Comparison of ENCODE assay signal across 8 cellular contexts in the genomic region with DNA sequence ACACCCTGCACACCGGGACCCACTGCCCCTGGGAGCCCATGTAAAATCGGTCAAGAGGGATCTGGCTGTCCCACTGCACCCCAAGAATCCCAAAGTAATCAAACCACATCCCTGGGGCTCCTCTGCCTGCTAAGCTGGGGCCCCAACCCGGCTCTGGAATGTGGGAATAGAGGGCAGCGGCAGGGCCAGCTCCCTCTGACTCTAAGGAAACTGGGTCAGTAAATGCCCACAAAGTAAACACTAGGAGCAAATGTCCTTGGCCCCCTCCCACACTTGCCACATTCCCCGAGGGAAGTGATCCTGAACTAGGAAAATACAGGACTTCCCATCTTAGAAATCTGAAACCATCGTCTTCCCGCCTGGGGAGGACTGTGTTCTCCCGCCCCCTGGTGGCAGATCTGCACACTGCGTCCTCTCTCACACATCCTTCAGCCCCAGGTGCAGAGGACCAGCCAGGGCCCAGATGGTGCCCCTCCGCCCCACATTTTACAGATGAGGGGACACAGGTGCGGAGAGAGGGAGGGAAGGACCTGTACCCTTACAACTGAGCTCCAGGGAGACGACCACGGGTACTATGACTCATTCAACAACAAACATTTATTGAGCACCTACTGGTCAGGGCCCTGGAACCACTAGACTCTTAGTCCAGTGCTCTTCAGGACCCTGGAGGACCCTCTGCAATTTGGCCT. TPM values are rescaled to one million over a fixed set of nuclear protein-coding genes. Genes with fewer than 3 reads are reported as not detected.
DNase-seq lines count a peak whose midpoint lies in the region; ATAC-seq and TF ChIP-seq lines count a peak whose summit lies in the region.

No MANE protein-coding gene starts in this region.

- no peak overlapping the region for H3K4me3 Mint-ChIP-seq in CD8-positive, alpha-beta memory T cell
- H3K4me3 Mint-ChIP-seq in activated T-cell treated with anti-CD3 and anti-CD28 coated beads, Interleukin-2, amount 50 U/mL, for 24 hours: no peak overlapping the region
- no peak overlapping the region for H3K4me3 Mint-ChIP-seq in natural killer cell treated with Interleukin-12 subunit alpha and Interleukin-12 subunit beta and Interleukin-15 and Interleukin-18, amount 100 ng/mL, for 72 hours

- H3K36me3 ChIP-seq in CD8-positive, alpha-beta memory T cell (ENCODE audit: insufficient read depth, low read length): no peaks in the 10 kb centered on the region
- peaks cover 6% of the 10 kb centered on the region; the same call in 1 of the 2 replicates for H3K36me3 ChIP-seq in HUES64 (ENCODE audit: insufficient read depth, low read length)
- peaks cover 5% of the 10 kb centered on the region for H3K36me3 ChIP-seq in fibroblast of lung (ENCODE audit: control insufficient read depth, insufficient read depth, low read length)

- H3K4me1 ChIP-seq in CD8-positive, alpha-beta memory T cell (ENCODE audit: insufficient read depth, low read length): no peaks in the 10 kb centered on the region
- H3K4me1 ChIP-seq in HUES64 (ENCODE audit: insufficient read depth, low read length) (peaks cover 7% of the 10 kb centered on the region), fibroblast of lung (ENCODE audit: control insufficient read depth, extremely low read depth, insufficient read depth, low read length) (peaks cover 3% of the 10 kb centered on the region)

- no peak overlapping the region for H3K9ac ChIP-seq in HUES64 (ENCODE audit: low read depth, low read length)
- no peak overlapping the region for H3K9ac ChIP-seq in fibroblast of lung (ENCODE audit: insufficient read depth, low read length)

- no peaks in the 10 kb centered on the region for H3K9me3 ChIP-seq in CD8-positive, alpha-beta memory T cell (ENCODE audit: low read length)
- H3K9me3 ChIP-seq in HUES64 (ENCODE audit: insufficient read depth, low read depth, low read length): no peaks in the 10 kb centered on the region
- H3K9me3 ChIP-seq in fibroblast of lung (ENCODE audit: control insufficient read depth, insufficient read depth, low read depth, low read length): no peaks in the 10 kb centered on the region

- 13% methylated on average over 13 of the region's 13 CpGs for WGBS in HUES64

- peaks cover 6 to 8% of the 10 kb centered on the region in 2 donors for H3K27me3 Mint-ChIP-seq in CD8-positive, alpha-beta memory T cell
- H3K27me3 Mint-ChIP-seq in activated T-cell treated with anti-CD3 and anti-CD28 coated beads, Interleukin-2, amount 50 U/mL, for 24 hours: no peaks in the 10 kb centered on the region
- no peaks in the 10 kb centered on the region for H3K27me3 Mint-ChIP-seq in natural killer cell treated with Interleukin-12 subunit alpha and Interleukin-12 subunit beta and Interleukin-15 and Interleukin-18, amount 100 ng/mL, for 72 hours

- peak; percentile 74 to 82 for ATAC-seq in natural killer cell treated with Interleukin-12 subunit alpha and Interleukin-12 subunit beta and Interleukin-15 and Interleukin-18, amount 100 ng/mL, for 72 hours
- peak; percentile 78 for ATAC-seq in stimulated activated naive CD8-positive, alpha-beta T cell treated with anti-CD3 and anti-CD28 coated beads, Interleukin-15, Interleukin-2, amounts not matched to agents 100 U/mL and 50 U/mL, for 24 hours
- no peak for ATAC-seq in GM21737 (IDR thresholded peaks at IDR 0.05; ENCODE audit: unreplicated experiment)

- CTCF ChIA-PET in CD8-positive, alpha-beta memory T cell (lab: Charles Lee): interaction anchor here (0.7 to 2.2 kb wide), 16 partner anchors 9 to 92 kb away, joined by 3 to 15 read pairs (median 4); a partner anchor contains a TSS

- POLR2A ChIA-PET in CD8-positive, alpha-beta memory T cell (lab: Charles Lee): interaction anchor here (1.5 kb wide), 1 partner anchor 10 kb away, joined by 3 read pairs; a partner anchor contains a TSS

- H3K4me1 Mint-ChIP-seq in CD8-positive, alpha-beta memory T cell: peaks cover 4 to 6% (median 5%) of the 10 kb centered on the region in 3 donors
- H3K4me1 Mint-ChIP-seq in activated T-cell treated with anti-CD3 and anti-CD28 coated beads, Interleukin-2, amount 50 U/mL, for 24 hours (ENCODE audit: low read depth): peaks cover 4% of the 10 kb centered on the region
- H3K4me1 Mint-ChIP-seq in natural killer cell treated with Interleukin-12 subunit alpha and Interleukin-12 subunit beta and Interleukin-15 and Interleukin-18, amount 100 ng/mL, for 72 hours (ENCODE audit: low read depth in 2 of 2): peaks cover 4 to 5% of the 10 kb centered on the region in 2 donors

- H3K36me3 Mint-ChIP-seq in CD8-positive, alpha-beta memory T cell: peaks cover 0 to 2% (median 0%) of the 10 kb centered on the region in 3 donors
- H3K36me3 Mint-ChIP-seq in activated T-cell treated with anti-CD3 and anti-CD28 coated beads, Interleukin-2, amount 50 U/mL, for 24 hours (ENCODE audit: low read depth): no peaks in the 10 kb centered on the region
- H3K36me3 Mint-ChIP-seq in natural killer cell treated with Interleukin-12 subunit alpha and Interleukin-12 subunit beta and Interleukin-15 and Interleukin-18, amount 100 ng/mL, for 72 hours: no peaks in the 10 kb centered on the region

- no peak overlapping the region for H3K4me3 ChIP-seq in CD8-positive, alpha-beta memory T cell (ENCODE audit: low read length)
- H3K4me3 ChIP-seq in HUES64 (ENCODE audit: low read length) (peak overlapping the region; percentile 28), fibroblast of lung (replicated peaks in 1 of 4; ENCODE audit: control extremely low read depth in 1 of 4, insufficient read depth in 1 of 4, low read depth in 3 of 4, low read length in 4 of 4) (no peak overlapping the region)

- H3K27ac ChIP-seq in CD8-positive, alpha-beta memory T cell (ENCODE audit: low read depth, low read length): no peak overlapping the region
- H3K27ac ChIP-seq in HUES64 (ENCODE audit: low read depth, low read length): peak overlapping the region; percentile 51; the same call in 1 of the 2 replicates
- H3K27ac ChIP-seq in fibroblast of lung (ENCODE audit: insufficient read depth, low read length): no peak overlapping the region

- peak overlapping the region in 5 of 8 donors; percentile 25 to 42 (median 35) for H3K27ac Mint-ChIP-seq in CD8-positive, alpha-beta memory T cell
- H3K27ac Mint-ChIP-seq in activated T-cell treated with anti-CD3 and anti-CD28 coated beads, Interleukin-2, amount 50 U/mL, for 24 hours: no peak overlapping the region
- H3K27ac Mint-ChIP-seq in natural killer cell treated with Interleukin-12 subunit alpha and Interleukin-12 subunit beta and Interleukin-15 and Interleukin-18, amount 100 ng/mL, for 72 hours: no peak overlapping the region

- no peaks in the 10 kb centered on the region for H4K20me1 ChIP-seq in fibroblast of lung (ENCODE audit: control insufficient read depth, extremely low read depth, insufficient read depth, low read length)

- H3K9me3 Mint-ChIP-seq in CD8-positive, alpha-beta memory T cell: no peaks in the 10 kb centered on the region
- no peaks in the 10 kb centered on the region for H3K9me3 Mint-ChIP-seq in activated T-cell treated with anti-CD3 and anti-CD28 coated beads, Interleukin-2, amount 50 U/mL, for 24 hours
- no peaks in the 10 kb centered on the region for H3K9me3 Mint-ChIP-seq in natural killer cell treated with Interleukin-12 subunit alpha and Interleukin-12 subunit beta and Interleukin-15 and Interleukin-18, amount 100 ng/mL, for 72 hours

- peak overlapping the region; percentile 44 for H3K4me2 ChIP-seq in fibroblast of lung (ENCODE audit: extremely low read depth, insufficient read depth, low read length)

- peak; percentile 52 to 76 (median 61) for DNase-seq in CD8-positive, alpha-beta memory T cell
- DNase-seq in OCI-M1 (lab: John Stamatoyannopoulos, UW) (peak; percentile 78), fibroblast of lung (ENCODE audit: low read depth in 2 of 2) (peak; percentile 63 to 77)
- peak; percentile 84 for DNase-seq in activated T-cell treated with anti-CD3 and anti-CD28 coated beads, Interleukin-2, amount 50 U/mL, for 24 hours
- DNase-seq in natural killer cell treated with Interleukin-12 subunit alpha and Interleukin-12 subunit beta and Interleukin-15 and Interleukin-18, amount 100 ng/mL, for 72 hours (ENCODE audit: low spot score): no peak
- DNase-seq in stimulated activated naive CD8-positive, alpha-beta T cell treated with anti-CD3 and anti-CD28 coated beads, Interleukin-15, Interleukin-2, amounts not matched to agents 100 U/mL and 50 U/mL, for 24 hours: peak; percentile 84

- TF ChIP-seq CTCF in fibroblast of lung (conservative IDR thresholded peaks at IDR 0.05 in 1 of 2, IDR thresholded peaks at IDR 0.05 in 1 of 2; ENCODE audit: low read depth in 1 of 2, low read length in 2 of 2): peak; percentile 93 to 95

- H3K79me2 ChIP-seq in fibroblast of lung (ENCODE audit: control insufficient read depth, insufficient read depth, low read length): no peaks in the 10 kb centered on the region

- no peaks in the 10 kb centered on the region for H3K27me3 ChIP-seq in CD8-positive, alpha-beta memory T cell (ENCODE audit: insufficient read depth, low read length, poor library complexity, severe bottlenecking)
- H3K27me3 ChIP-seq in HUES64 (ENCODE audit: insufficient read depth, low read length): no peaks in the 10 kb centered on the region
- H3K27me3 ChIP-seq in fibroblast of lung (ENCODE audit: control insufficient read depth, insufficient read depth, low read length): no peaks in the 10 kb centered on the region

- no peak overlapping the region for H2AFZ ChIP-seq in fibroblast of lung (ENCODE audit: low read length)

RNA-seq across cellular contexts. Expression of a gene that starts 10.2 kb away (rescaled TPM):
- total RNA-seq in CD8-positive, alpha-beta memory T cell: 1 to 10 TPM; 2.6 to 3.7 TPM
- 5.4 TPM for polyA plus RNA-seq in CD8-positive, alpha-beta memory T cell
- polyA plus RNA-seq in HUES64 (2013, experiment 1 of 2): 18.0 TPM
- polyA plus RNA-seq in HUES64 (2013, experiment 2 of 2): 22.3 TPM
- 36.8 and 42.1 TPM in 2 replicates for total RNA-seq in fibroblast of lung
- 29.1 and 37.0 TPM in 2 replicates for polyA plus RNA-seq in fibroblast of lung
- polyA plus RNA-seq in fibroblast of lung (2012): 30.8 and 43.3 TPM in 2 replicates
- polyA minus RNA-seq in fibroblast of lung (ENCODE audit: low replicate concordance): 23.6 and 31.5 TPM in 2 replicates
- 1 to 10 TPM; 1.8 to 5.2 TPM for total RNA-seq in natural killer cell treated with Interleukin-12 subunit alpha and Interleukin-12 subunit beta and Interleukin-15 and Interleukin-18, amount 100 ng/mL, for 72 hours

RNA-seq across cellular contexts. Expression of a gene that starts 11.3 kb away (rescaled TPM):
- 1 to 10 TPM; 1.4 to 1.5 TPM for total RNA-seq in CD8-positive, alpha-beta memory T cell
- polyA plus RNA-seq in CD8-positive, alpha-beta memory T cell: not detected
- polyA plus RNA-seq in HUES64 (2013, experiment 1 of 2): 108 TPM
- polyA plus RNA-seq in HUES64 (2013, experiment 2 of 2): 105 TPM
- 182 and 211 TPM in 2 replicates for total RNA-seq in fibroblast of lung
- 242 and 262 TPM in 2 replicates for polyA plus RNA-seq in fibroblast of lung
- 225 and 257 TPM in 2 replicates for polyA plus RNA-seq in fibroblast of lung (2012)
- polyA minus RNA-seq in fibroblast of lung (ENCODE audit: low replicate concordance): 224 and 295 TPM in 2 replicates
- under 1 TPM; 0.64 to 0.74 TPM for total RNA-seq in natural killer cell treated with Interleukin-12 subunit alpha and Interleukin-12 subunit beta and Interleukin-15 and Interleukin-18, amount 100 ng/mL, for 72 hours

RNA-seq across cellular contexts. Expression of a gene that starts 15.0 kb away (rescaled TPM):
- total RNA-seq in CD8-positive, alpha-beta memory T cell: under 1 TPM; 0.33 to 0.35 TPM
- polyA plus RNA-seq in CD8-positive, alpha-beta memory T cell: not detected
- 61.3 TPM for polyA plus RNA-seq in HUES64 (2013, experiment 1 of 2)
- 64.8 TPM for polyA plus RNA-seq in HUES64 (2013, experiment 2 of 2)
- total RNA-seq in fibroblast of lung: 6.4 and 13.2 TPM in 2 replicates
- polyA plus RNA-seq in fibroblast of lung: 3.2 and 12.6 TPM in 2 replicates
- 11.4 and 32.0 TPM in 2 replicates for polyA plus RNA-seq in fibroblast of lung (2012)
- polyA minus RNA-seq in fibroblast of lung (ENCODE audit: low replicate concordance): 27.7 and 74.6 TPM in 2 replicates
- 1 to 10 TPM in 1 of 2 donors, under 1 TPM in 1; 0.14 to 1.0 TPM for total RNA-seq in natural killer cell treated with Interleukin-12 subunit alpha and Interleukin-12 subunit beta and Interleukin-15 and Interleukin-18, amount 100 ng/mL, for 72 hours

RNA-seq across cellular contexts. Expression of a gene that starts 34.5 kb away (rescaled TPM):
- 10 to 100 TPM; 48.5 to 50.2 TPM for total RNA-seq in CD8-positive, alpha-beta memory T cell
- polyA plus RNA-seq in CD8-positive, alpha-beta memory T cell: 45.0 TPM
- 60.6 TPM for polyA plus RNA-seq in HUES64 (2013, experiment 1 of 2)
- polyA plus RNA-seq in HUES64 (2013, experiment 2 of 2): 57.7 TPM
- total RNA-seq in fibroblast of lung: 61.9 and 88.1 TPM in 2 replicates
- 83.5 and 101 TPM in 2 replicates for polyA plus RNA-seq in fibroblast of lung
- polyA plus RNA-seq in fibroblast of lung (2012): 58.5 and 81.4 TPM in 2 replicates
- polyA minus RNA-seq in fibroblast of lung (ENCODE audit: low replicate concordance): 22.6 and 33.2 TPM in 2 replicates
- total RNA-seq in natural killer cell treated with Interleukin-12 subunit alpha and Interleukin-12 subunit beta and Interleukin-15 and Interleukin-18, amount 100 ng/mL, for 72 hours: 10 to 100 TPM; 18.8 to 49.4 TPM

RNA-seq across cellular contexts. Expression of a gene that starts 36.1 kb away (rescaled TPM):
- not detected for total RNA-seq in CD8-positive, alpha-beta memory T cell
- 0.24 TPM for polyA plus RNA-seq in CD8-positive, alpha-beta memory T cell
- polyA plus RNA-seq in HUES64 (2013, experiment 1 of 2): 0.10 TPM
- not detected for polyA plus RNA-seq in HUES64 (2013, experiment 2 of 2)
- total RNA-seq in fibroblast of lung: 0.26 and 0.33 TPM in 2 replicates
- 0.20 and 0.33 TPM in 2 replicates for polyA plus RNA-seq in fibroblast of lung
- polyA plus RNA-seq in fibroblast of lung (2012): not detected in 2 replicates
- 0.67 TPM in 1 of 2 replicates, not detected in the other for polyA minus RNA-seq in fibroblast of lung (ENCODE audit: low replicate concordance)
- total RNA-seq in natural killer cell treated with Interleukin-12 subunit alpha and Interleukin-12 subunit beta and Interleukin-15 and Interleukin-18, amount 100 ng/mL, for 72 hours: not detected

Comparison
In these comparisons a context has a peak if more than half of its experiments do, and no peak if none do; other contexts are left out.
1. H3K27ac Mint-ChIP-seq: peak in CD8-positive, alpha-beta memory T cell (5 of 8); none in activated T-cell treated with anti-CD3 and anti-CD28 coated beads, Interleukin-2, amount 50 U/mL, for 24 hours (single experiment) and natural killer cell treated with Interleukin-12 subunit alpha and Interleukin-12 subunit beta and Interleukin-15 and Interleukin-18, amount 100 ng/mL, for 72 hours (0 of 2).
2. RNA of a gene that starts 11.3 kb away (total RNA-seq): 182 to 211 TPM in fibroblast of lung; 1.4 to 1.5 TPM in CD8-positive, alpha-beta memory T cell and 0.64 to 0.74 TPM in natural killer cell treated with Interleukin-12 subunit alpha and Interleukin-12 subunit beta and Interleukin-15 and Interleukin-18, amount 100 ng/mL, for 72 hours; every median in the first group is over 10 times any median in the second.